ENCODE assay signal across 10 cellular contexts in the genomic region with DNA sequence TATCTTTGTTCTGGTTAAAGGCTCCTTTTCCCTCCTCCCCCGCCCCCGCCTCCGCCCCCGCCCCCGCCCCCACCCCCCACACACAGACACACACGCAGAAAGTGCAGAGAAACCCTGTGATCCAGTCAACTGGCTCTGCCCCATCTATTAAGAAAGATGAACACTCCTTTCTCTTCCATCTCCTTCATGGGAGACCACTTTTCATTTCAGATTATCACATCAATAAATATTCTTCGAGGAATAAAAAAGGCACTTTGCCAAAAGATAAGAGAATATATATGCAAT.
DNase-seq lines count a peak whose midpoint lies in the region; ATAC-seq and TF ChIP-seq lines count a peak whose summit lies in the region.
"Had no signal": no experiment of that assay in that cellular context is flagged by ENCODE, and none has a peak within 500 bp of the region (broad histone marks: within the 10 kb centered on the region; RNA-seq: fewer than 3 reads in every experiment).

No MANE protein-coding gene starts in this region.

- no peaks in the 10 kb centered on the region for H3K9me3 Mint-ChIP-seq in Caco-2 (ENCODE audit: unreplicated experiment)
- H3K9me3 Mint-ChIP-seq: activated T-helper 2 cell treated with anti-CD3 and anti-CD28 coated beads, Interferon-gamma antibody, Interleukin-2, Interleukin-4, amounts not matched to agents 10 μg/mL and 5 μg/mL and 100 μg/mL, durations not matched to agents 14 hours and 24 hours and 36 hours had no signal

- H3K9ac ChIP-seq in fibroblast of lung (ENCODE audit: insufficient read depth, low read length): no peak overlapping the region

- POLR2A ChIA-PET in Caco-2 (lab: Charles Lee) (no interaction called here), PC-9 (lab: Charles Lee; ENCODE audit: unreplicated experiment) (no interaction called here)

- BruUV-seq in Caco-2 (replicated peaks; lab: Mats Ljungman, UMichigan) (no TSS peak), PC-9 (replicated peaks; lab: Mats Ljungman, UMichigan) (no TSS peak)

- no peak overlapping the region for H3K27ac ChIP-seq in PC-9
- H3K27ac ChIP-seq in fibroblast of lung (ENCODE audit: insufficient read depth, low read length): no peak overlapping the region
- no peak overlapping the region for H3K27ac ChIP-seq in gastrocnemius medialis
- H3K27ac ChIP-seq: pancreas had no signal

- intact Hi-C loops in Caco-2 (cut with micrococcal nuclease; ENCODE audit: unreplicated experiment) (loop anchor here (1.0 to 5.0 kb wide), 8 partner anchors 29 to 549 kb away; a partner anchor contains a TSS), PC-9 (cut with micrococcal nuclease; ENCODE audit: unreplicated experiment) (loop anchor here (1.0 to 10.0 kb wide), 8 partner anchors 49 to 729 kb away; a partner anchor contains a TSS), gastrocnemius medialis (cut with DNase I; ENCODE audit: low total_unique reads) (loop anchor here (1.0 to 10.0 kb wide), 5 partner anchors 127 to 541 kb away; a partner anchor contains a TSS)

- H3K4me1 Mint-ChIP-seq in Caco-2 (ENCODE audit: low read depth, unreplicated experiment): no peaks in the 10 kb centered on the region

- peak overlapping the region; percentile 97 for H3K4me2 ChIP-seq in PC-9
- H3K4me2 ChIP-seq in fibroblast of lung (ENCODE audit: extremely low read depth, insufficient read depth, low read length): peak overlapping the region; percentile 96

- H3K4me3 Mint-ChIP-seq in Caco-2 (ENCODE audit: unreplicated experiment): no peak overlapping the region

- H3K9me3 ChIP-seq in Caco-2 (no peaks in the 10 kb centered on the region), PC-9 (ENCODE audit: insufficient read depth, low read depth) (no peaks in the 10 kb centered on the region), fibroblast of lung (ENCODE audit: control insufficient read depth, insufficient read depth, low read depth, low read length) (no peaks in the 10 kb centered on the region), gastrocnemius medialis (no peaks in the 10 kb centered on the region)
- H3K9me3 ChIP-seq: pancreas had no signal

- H3K9me2 ChIP-seq in PC-9 (ENCODE audit: insufficient read depth): no peaks in the 10 kb centered on the region

- DNase-seq in Caco-2: no peak
- no peak for DNase-seq in PC-9
- no peak for DNase-seq in fibroblast of lung (ENCODE audit: low read depth in 2 of 2)
- no peak for DNase-seq in gastrocnemius medialis
- no peak for DNase-seq in putamen (ENCODE audit: low spot score)

- H3K36me3 Mint-ChIP-seq in Caco-2 (ENCODE audit: insufficient read depth, unreplicated experiment): no peaks in the 10 kb centered on the region

- H3K79me2 ChIP-seq in PC-9 (ENCODE audit: low read depth) (no peaks in the 10 kb centered on the region), fibroblast of lung (ENCODE audit: control insufficient read depth, insufficient read depth, low read length) (no peaks in the 10 kb centered on the region)

- in situ Hi-C loops in gastrocnemius medialis (cut with MboI; ENCODE audit: low sequenced_read_pairs in 4 of 4): loop anchor here in 3 of 4 donors (10.0 to 25.0 kb wide), 3 partner anchors 354 to 543 kb away; no protein-coding TSS in a partner anchor

- H3K4me1 ChIP-seq in Caco-2: no peaks in the 10 kb centered on the region; the same call in 1 of the 2 replicates
- H3K4me1 ChIP-seq in PC-9 (replicated peaks; ENCODE audit: insufficient read depth): peaks cover 7% of the 10 kb centered on the region; the same call in 1 of the 2 replicates
- H3K4me1 ChIP-seq in fibroblast of lung (ENCODE audit: control insufficient read depth, extremely low read depth, insufficient read depth, low read length): peaks cover 4% of the 10 kb centered on the region
- H3K4me1 ChIP-seq in gastrocnemius medialis: peaks cover 35 to 41% of the 10 kb centered on the region in 2 donors

- no peak for ATAC-seq in gastrocnemius medialis
- ATAC-seq in HG02588 (IDR thresholded peaks at IDR 0.05; ENCODE audit: unreplicated experiment): no peak
- ATAC-seq in GM19452 (IDR thresholded peaks at IDR 0.05; ENCODE audit: unreplicated experiment): no peak
- no peak for ATAC-seq in GM18517 (IDR thresholded peaks at IDR 0.05; ENCODE audit: unreplicated experiment)

- H4K20me1 ChIP-seq in PC-9 (ENCODE audit: insufficient read depth) (no peaks in the 10 kb centered on the region), fibroblast of lung (ENCODE audit: control insufficient read depth, extremely low read depth, insufficient read depth, low read length) (peaks cover 2% of the 10 kb centered on the region)

- peak overlapping the region; percentile 87 for H2AFZ ChIP-seq in PC-9
- no peak overlapping the region for H2AFZ ChIP-seq in fibroblast of lung (ENCODE audit: low read length)

- TF ChIP-seq CTCF in Caco-2 (IDR thresholded peaks at IDR 0.05; ENCODE audit: insufficient read depth in 1 of 2, low read depth in 1 of 2, low read length in 1 of 2, severe bottlenecking in 1 of 2, unreplicated experiment in 1 of 2): no peak
- no peak for TF ChIP-seq CTCF in PC-9 (conservative IDR thresholded peaks at IDR 0.05)
- TF ChIP-seq CTCF in fibroblast of lung (conservative IDR thresholded peaks at IDR 0.05 in 1 of 2, IDR thresholded peaks at IDR 0.05 in 1 of 2; ENCODE audit: low read depth in 1 of 2, low read length in 2 of 2): no peak
- TF ChIP-seq CTCF in gastrocnemius medialis (IDR thresholded peaks at IDR 0.05 in 4 of 5, conservative IDR thresholded peaks at IDR 0.05 in 1 of 5): no peak

- H3K27ac Mint-ChIP-seq in Caco-2 (ENCODE audit: unreplicated experiment): no peak overlapping the region
- H3K27ac Mint-ChIP-seq: activated T-helper 2 cell treated with anti-CD3 and anti-CD28 coated beads, Interferon-gamma antibody, Interleukin-2, Interleukin-4, amounts not matched to agents 10 μg/mL and 5 μg/mL and 100 μg/mL, durations not matched to agents 14 hours and 24 hours and 36 hours had no signal

- H3K36me3 ChIP-seq in Caco-2 (ENCODE audit: control insufficient read depth, insufficient read depth, low read length) (no peaks in the 10 kb centered on the region), PC-9 (ENCODE audit: low read depth) (no peaks in the 10 kb centered on the region), fibroblast of lung (ENCODE audit: control insufficient read depth, insufficient read depth, low read length) (no peaks in the 10 kb centered on the region), gastrocnemius medialis (no peaks in the 10 kb centered on the region)
- H3K36me3 ChIP-seq: pancreas had no signal

- H3F3A ChIP-seq in PC-9 (ENCODE audit: insufficient read depth, low read depth): no peaks in the 10 kb centered on the region

- CTCF ChIA-PET in Caco-2 (lab: Charles Lee): interaction anchor here (0.8 kb wide), 2 partner anchors 127 to 360 kb away, joined by 6 to 9 read pairs; a partner anchor contains a TSS
- CTCF ChIA-PET in PC-9 (lab: Charles Lee): interaction anchor here (0.8 to 0.9 kb wide), 2 partner anchors 534 to 549 kb away, joined by 4 to 7 read pairs; no protein-coding TSS in a partner anchor

- H3K27me3 ChIP-seq in Caco-2 (replicated peaks; ENCODE audit: control insufficient read depth, insufficient read depth, low read length) (no peaks in the 10 kb centered on the region), PC-9 (ENCODE audit: insufficient read depth, low read depth) (no peaks in the 10 kb centered on the region), fibroblast of lung (ENCODE audit: control insufficient read depth, insufficient read depth, low read length) (peaks cover 34% of the 10 kb centered on the region), gastrocnemius medialis (peaks cover 79 to 92% (median 81%) of the 10 kb centered on the region in 3 donors)

- H3K4me3 ChIP-seq in Caco-2 (ENCODE audit: low read depth, low read length): peak overlapping the region; percentile 40
- H3K4me3 ChIP-seq in PC-9: peak overlapping the region; percentile 85
- H3K4me3 ChIP-seq in fibroblast of lung (replicated peaks in 1 of 4; ENCODE audit: control extremely low read depth in 1 of 4, insufficient read depth in 1 of 4, low read depth in 3 of 4, low read length in 4 of 4): peak overlapping the region; percentile 50 to 61 (median 52)
- H3K4me3 ChIP-seq in gastrocnemius medialis: peak overlapping the region; percentile 42 to 60 (median 53)

- peaks cover 2% of the 10 kb centered on the region for H3K27me3 Mint-ChIP-seq in Caco-2 (ENCODE audit: insufficient read depth, unreplicated experiment)

- no peak for TF ChIP-seq POLR2A in gastrocnemius medialis (IDR thresholded peaks at IDR 0.05)
